ENCODE assay signal across 1 cellular context in genomic region chr6:3356056-3356823, GRCh38.
TF ChIP-seq lines count a peak whose summit lies in the region.

No MANE protein-coding gene starts in this region.

TF ChIP-seq in K562, 482 proteins besides CTCF, POLR2A, EP300 and RAD21 (continued from another document and continues in another):
- TF ChIP-seq ZBTB7A (IDR thresholded peaks at IDR 0.05; ENCODE audit: borderline replicate concordance, control insufficient read depth, low read depth, low read length) (no peak), MAX (CRISPR knock-in tag; IDR thresholded peaks at IDR 0.05) (peak; percentile 43; the same call in 1 of the 2 replicates), MNT (conservative IDR thresholded peaks at IDR 0.05) (peak; percentile 56 to 75; a peak in 3 of 4 replicates), JUN (IDR thresholded peaks at IDR 0.05; ENCODE audit: borderline replicate concordance, low read depth, low read length) (no peak; the same call in 1 of the 2 replicates), JUN (CRISPR knock-in tag; IDR thresholded peaks at IDR 0.05; ENCODE audit: borderline replicate concordance) (0 out of 2 replicates have a peak, but pooled peaks have one; percentile 20), PHF8 (IDR thresholded peaks at IDR 0.05; ENCODE audit: borderline replicate concordance, low read length) (peak; percentile 20; the same call in 1 of the 2 replicates), ZNF586 (CRISPR knock-in tag; conservative IDR thresholded peaks at IDR 0.05) (no peak), ZNF511 (CRISPR knock-in tag; IDR thresholded peaks at IDR 0.05) (no peak), FOXK1 (CRISPR knock-in tag; IDR thresholded peaks at IDR 0.05; ENCODE audit: borderline replicate concordance) (0 out of 2 replicates have a peak, but pooled peaks have one; percentile 62), ZBTB2 (IDR thresholded peaks at IDR 0.05) (0 out of 2 replicates have a peak, but pooled peaks have one; percentile 19), SMARCE1 (IDR thresholded peaks at IDR 0.05) (peak; percentile 22; the same call in 1 of the 2 replicates), FOXP4 (CRISPR knock-in tag; IDR thresholded peaks at IDR 0.05; ENCODE audit: borderline replicate concordance) (0 out of 2 replicates have a peak, but pooled peaks have one; percentile 41), MXD1 (CRISPR knock-in tag; IDR thresholded peaks at IDR 0.05; ENCODE audit: borderline replicate concordance, poor library complexity, severe bottlenecking) (no peak), DLX4 (CRISPR knock-in tag; IDR thresholded peaks at IDR 0.05) (no peak), ELF1 (tag; IDR thresholded peaks at IDR 0.05) (peak; percentile 14; the same call in 1 of the 2 replicates), VEZF1 (CRISPR knock-in tag; IDR thresholded peaks at IDR 0.05) (peak; percentile 97), MTA2 (IDR thresholded peaks at IDR 0.05; ENCODE audit: low read depth) (no peak), ARHGAP35 (IDR thresholded peaks at IDR 0.05; ENCODE audit: partially characterized antibody) (no peak), HNRNPL (IDR thresholded peaks at IDR 0.05; ENCODE audit: low read depth, low read length) (no peak), CSDE1 (IDR thresholded peaks at IDR 0.05) (no peak), TOE1 (IDR thresholded peaks at IDR 0.05; ENCODE audit: borderline replicate concordance) (no peak), TOE1 (CRISPR knock-in tag; IDR thresholded peaks at IDR 0.05; ENCODE audit: borderline replicate concordance, low read depth) (no peak), THRA (IDR thresholded peaks at IDR 0.05) (no peak), ZNF764 (CRISPR knock-in tag; IDR thresholded peaks at IDR 0.05; ENCODE audit: low read depth) (0 out of 2 replicates have a peak, but pooled peaks have one; percentile 16), MTA3 (IDR thresholded peaks at IDR 0.05; ENCODE audit: borderline replicate concordance) (peak; percentile 22; the same call in 1 of the 2 replicates), SRSF7 (optimal IDR thresholded peaks at IDR 0.05; ENCODE audit: low read depth, low read length) (no peak), PRDM10 (IDR thresholded peaks at IDR 0.05; ENCODE audit: partially characterized antibody) (peak; percentile 58), ZNF740 (CRISPR knock-in tag; IDR thresholded peaks at IDR 0.05) (peak; percentile 70), ZNF740 (tag; IDR thresholded peaks at IDR 0.05) (peak in 1 of 2 experiments; percentile 93; a peak in 2 of 4 replicates), BHLHE40 (IDR thresholded peaks at IDR 0.05; ENCODE audit: low read length) (peak; percentile 86), U2AF2 (optimal IDR thresholded peaks at IDR 0.05; ENCODE audit: low read depth, low read length) (no peak), NRF1 (conservative IDR thresholded peaks at IDR 0.05 in 1 of 2, IDR thresholded peaks at IDR 0.05 in 1 of 2) (0 out of 4 replicates have a peak, but pooled peaks have one; percentile 10 to 12), USF1 (CRISPR knock-in tag; IDR thresholded peaks at IDR 0.05) (peak; percentile 51; the same call in 1 of the 2 replicates), MEIS2 (IDR thresholded peaks at IDR 0.05; ENCODE audit: partially characterized antibody) (peak; percentile 2), MAZ (CRISPR knock-in tag; conservative IDR thresholded peaks at IDR 0.05 in 1 of 2, IDR thresholded peaks at IDR 0.05 in 1 of 2) (0 out of 4 replicates have a peak, but pooled peaks of 1 of the 2 experiments have one; percentile 20), ZNF134 (CRISPR knock-in tag; conservative IDR thresholded peaks at IDR 0.05) (no peak), ATF7 (IDR thresholded peaks at IDR 0.05) (peak; percentile 53; the same call in 1 of the 2 replicates), POLR3G (IDR thresholded peaks at IDR 0.05; ENCODE audit: extremely low read depth, insufficient read length, insufficient replicate concordance) (no peak), ZEB2 (IDR thresholded peaks at IDR 0.05) (no peak), L3MBTL2 (IDR thresholded peaks at IDR 0.05) (peak; percentile 43), ZNF347 (CRISPR knock-in tag; IDR thresholded peaks at IDR 0.05; ENCODE audit: low read depth) (no peak), ESRRA (IDR thresholded peaks at IDR 0.05; ENCODE audit: borderline replicate concordance, low read depth) (peak; percentile 45; the same call in 1 of the 2 replicates), MYC (IDR thresholded peaks at IDR 0.05; ENCODE audit: low read depth, low read length) (0 out of 2 replicates have a peak, but pooled peaks have one; percentile 39), MYC (CRISPR knock-in tag; IDR thresholded peaks at IDR 0.05; ENCODE audit: borderline replicate concordance, low read depth) (peak; percentile 37; the same call in 1 of the 2 replicates), POLR2H (tag; IDR thresholded peaks at IDR 0.05; ENCODE audit: low read depth) (no peak), HDAC1 (IDR thresholded peaks at IDR 0.05) (peak in 1 of 2 experiments; percentile 47; a peak in 2 of 4 replicates), NFE2L1 (tag; IDR thresholded peaks at IDR 0.05; ENCODE audit: borderline replicate concordance, low read depth) (no peak), MLX (CRISPR knock-in tag; conservative IDR thresholded peaks at IDR 0.05) (0 out of 4 replicates have a peak, but pooled peaks of 1 of the 2 experiments have one; percentile 34)
